15 cellular contexts compared by ENCODE assay signal in genomic region chr6:900716-901605, GRCh38.
DNase-seq lines count a peak whose midpoint lies in the region; FAIRE-seq and TF ChIP-seq lines count a peak whose summit lies in the region.
"Had no signal": no experiment of that assay in that cellular context is flagged by ENCODE, and none has a peak within 500 bp of the region (broad histone marks: within the 10 kb centered on the region; RNA-seq: fewer than 3 reads in every experiment).

No MANE protein-coding gene starts in this region.

- H3K27ac Mint-ChIP-seq in mesothelial cell of epicardium = no peak overlapping the region

- 32% methylated on average over 24 of the region's 24 CpGs for WGBS in liver
- 28 to 55% (median 36%) methylated on average over 24 of the region's 24 CpGs for WGBS in small intestine, 3 donors
- WGBS in stomach, 5 donors = 32 to 53% (median 43%) methylated on average over 24 of the region's 24 CpGs

- peaks cover 47% of the 10 kb centered on the region for H3K27me3 Mint-ChIP-seq in mesothelial cell of epicardium (ENCODE audit: low read depth)

- H3K36me3 ChIP-seq in duodenal mucosa (ENCODE audit: control insufficient read depth in 1 of 2, insufficient read depth in 2 of 2, low read length in 2 of 2) = no peaks in the 10 kb centered on the region
- no peaks in the 10 kb centered on the region for H3K36me3 ChIP-seq in liver (ENCODE audit: control insufficient read depth in 4 of 4, insufficient read depth in 3 of 4, low read depth in 1 of 4, low read length in 3 of 4)
- H3K36me3 ChIP-seq in small intestine (ENCODE audit: control insufficient read depth in 2 of 2, insufficient read depth in 2 of 2, low read length in 2 of 2) = no peaks in the 10 kb centered on the region
- H3K36me3 ChIP-seq in stomach = no peaks in the 10 kb centered on the region
- H3K36me3 ChIP-seq: BE2C, HAP-1 had no signal

- H3K27ac ChIP-seq in duodenal mucosa (ENCODE audit: low read depth, low read length) (no peak overlapping the region), liver (ENCODE audit: low read depth in 1 of 2, low read length in 2 of 2) (peak overlapping the region; percentile 91 to 93), small intestine (ENCODE audit: low read depth in 1 of 2, low read length in 1 of 2) (no peak overlapping the region), stomach (peak overlapping the region in 1 of 5 donors; percentile 47)
- H3K27ac ChIP-seq: PC-9 had no signal

- no peak for TF ChIP-seq EP300 in stomach (IDR thresholded peaks at IDR 0.05)

- H3K9me3 ChIP-seq in duodenal mucosa (ENCODE audit: control insufficient read depth in 1 of 2, low read length in 2 of 2) = no peaks in the 10 kb centered on the region
- H3K9me3 ChIP-seq in liver (ENCODE audit: control insufficient read depth in 4 of 4, low read length in 3 of 4) = no peaks in the 10 kb centered on the region
- no peaks in the 10 kb centered on the region for H3K9me3 ChIP-seq in small intestine (ENCODE audit: control insufficient read depth, low read depth)
- H3K9me3 ChIP-seq in stomach = no peaks in the 10 kb centered on the region
- H3K9me3 ChIP-seq: BE2C, HAP-1 had no signal

- peaks cover 7 to 10% of the 10 kb centered on the region in 2 donors for H3K4me1 ChIP-seq in duodenal mucosa (ENCODE audit: control insufficient read depth in 1 of 2, insufficient read depth in 2 of 2, low read length in 2 of 2)
- H3K4me1 ChIP-seq in liver (ENCODE audit: control insufficient read depth in 4 of 4, insufficient read depth in 4 of 4, low read length in 3 of 4) = peaks cover 2 to 21% (median 11%) of the 10 kb centered on the region in 4 donors
- H3K4me1 ChIP-seq in small intestine (ENCODE audit: control insufficient read depth in 2 of 2, insufficient read depth in 1 of 2, low read depth in 1 of 2, low read length in 1 of 2) = no peaks in the 10 kb centered on the region
- peaks cover 8 to 21% (median 15%) of the 10 kb centered on the region in 4 donors for H3K4me1 ChIP-seq in stomach
- H3K4me1 ChIP-seq: BE2C, HAP-1 had no signal

- no peak for FAIRE-seq in small intestine (lab: Jason Lieb, UNC)
- FAIRE-seq: G401.6, GM12878 had no signal

- peaks cover 3% of the 10 kb centered on the region for H3K9me3 Mint-ChIP-seq in mesothelial cell of epicardium

- TF ChIP-seq POLR2A in stomach (IDR thresholded peaks at IDR 0.05) = no peak

- H3K36me3 Mint-ChIP-seq in mesothelial cell of epicardium = no peaks in the 10 kb centered on the region

- H3K4me3 ChIP-seq in duodenal mucosa (ENCODE audit: low read depth in 1 of 2, low read length in 2 of 2) (peak overlapping the region; percentile 36 to 45), liver (ENCODE audit: low read depth in 1 of 3, low read length in 3 of 3) (peak overlapping the region; percentile 12 to 40 (median 32)), small intestine (ENCODE audit: low read depth in 1 of 2, low read length in 2 of 2) (no peak overlapping the region), stomach (no peak overlapping the region)
- H3K4me3 ChIP-seq: GM12878, HAP-1, PC-9 had no signal

- H3K27me3 ChIP-seq in duodenal mucosa (ENCODE audit: control insufficient read depth in 1 of 2, insufficient read depth in 2 of 2, low read length in 2 of 2) = no peaks in the 10 kb centered on the region
- no peaks in the 10 kb centered on the region for H3K27me3 ChIP-seq in liver (ENCODE audit: control insufficient read depth in 4 of 4, insufficient read depth in 4 of 4, low read length in 3 of 4)
- no peaks in the 10 kb centered on the region for H3K27me3 ChIP-seq in small intestine (ENCODE audit: control insufficient read depth in 2 of 2, insufficient read depth in 2 of 2, low read length in 2 of 2)
- no peaks in the 10 kb centered on the region for H3K27me3 ChIP-seq in stomach

- peak; percentile 48 for DNase-seq in HuH-7 (ENCODE audit: low spot score)
- DNase-seq in small intestine = peak; percentile 38
- no peak for DNase-seq in mesothelial cell of epicardium (ENCODE audit: low spot score in 2 of 2, unreplicated experiment in 2 of 2)
- no peak for DNase-seq in stomach
- no peak for DNase-seq in Ammon's horn (ENCODE audit: low spot score)
- DNase-seq: BE2C, DND-41, NCI-H187 treated with DMSO at 0.1 percent for 48 hours, NCI-H526 treated with DMSO at 0.1 percent for 48 hours, PC-9 had no signal

- intact Hi-C loops in stomach (cut with DNase I; ENCODE audit: low total_unique reads) = no loop called here

- H3K9ac ChIP-seq in duodenal mucosa (ENCODE audit: low read depth in 1 of 2, low read length in 2 of 2) (no peak overlapping the region), liver (ENCODE audit: low read depth in 1 of 2, low read length in 2 of 2) (peak overlapping the region; percentile 45 to 60)

- H3K4me1 Mint-ChIP-seq in mesothelial cell of epicardium = peaks cover 8% of the 10 kb centered on the region

- H3K4me3 Mint-ChIP-seq in mesothelial cell of epicardium = no peak overlapping the region

- TF ChIP-seq RAD21 in liver (IDR thresholded peaks at IDR 0.05) = peak; percentile 34 to 37

- TF ChIP-seq CTCF in liver (IDR thresholded peaks at IDR 0.05; ENCODE audit: low read depth, low read length, missing input control) (no peak), mesothelial cell of epicardium (IDR thresholded peaks at IDR 0.05; ENCODE audit: unreplicated experiment) (no peak), stomach (IDR thresholded peaks at IDR 0.05) (no peak)

TF ChIP-seq in liver, 16 proteins besides CTCF, POLR2A, EP300 and RAD21:
- TF ChIP-seq JUND (IDR thresholded peaks at IDR 0.05) (peak in 1 of 2 donors; percentile 85), MAX (IDR thresholded peaks at IDR 0.05) (peak; percentile 75), FOXA2 (IDR thresholded peaks at IDR 0.05) (peak; percentile 82), HNF4A (conservative IDR thresholded peaks at IDR 0.05) (peak; percentile 81 to 83), RXRA (IDR thresholded peaks at IDR 0.05) (peak; percentile 75 to 84), HNF4G (IDR thresholded peaks at IDR 0.05) (peak; percentile 43), ZBTB33 (IDR thresholded peaks at IDR 0.05) (peak; percentile 88), EGR1 (IDR thresholded peaks at IDR 0.05; ENCODE audit: low read depth in 2 of 2) (peak in 1 of 2 donors; percentile 26), SP1 (IDR thresholded peaks at IDR 0.05) (peak; percentile 86), GABPA (IDR thresholded peaks at IDR 0.05 in 1 of 2, conservative IDR thresholded peaks at IDR 0.05 in 1 of 2) (no peak), FOXA1 (IDR thresholded peaks at IDR 0.05) (peak; percentile 82), NR2F2 (IDR thresholded peaks at IDR 0.05) (no peak), ATF3 (IDR thresholded peaks at IDR 0.05) (peak; percentile 56), REST (IDR thresholded peaks at IDR 0.05) (peak; percentile 43), TAF1 (conservative IDR thresholded peaks at IDR 0.05) (peak; percentile 63), YY1 (IDR thresholded peaks at IDR 0.05) (peak; percentile 75)

Comparison
In these comparisons a context has a peak if more than half of its experiments do, and no peak if none do; other contexts are left out.
1. DNase-seq: peak in HuH-7 (single experiment) and small intestine (single experiment); none in mesothelial cell of epicardium (0 of 2), stomach (single experiment) and Ammon's horn (single experiment).
2. H3K27ac ChIP-seq: peak in liver (2 of 2); none in duodenal mucosa (single experiment) and small intestine (0 of 2).
3. H3K4me3 ChIP-seq: peak in duodenal mucosa (2 of 2) and liver (3 of 3); none in small intestine (0 of 2) and stomach (0 of 4).
4. H3K9ac ChIP-seq: peak in liver (2 of 2); none in duodenal mucosa (0 of 2).